8 cellular contexts compared by ENCODE assay signal in genomic region chr1:207848234-207848633, GRCh38.
DNase-seq lines count a peak whose midpoint lies in the region; ATAC-seq and TF ChIP-seq lines count a peak whose summit lies in the region.

No MANE protein-coding gene starts in this region.

- intact Hi-C loops in colonic mucosa (cut with DNase I), result no loop called here

- no peak overlapping the region for H2BK15ac ChIP-seq in H9 (ENCODE audit: low read depth, low read length)

- H2AK5ac ChIP-seq in H9 (ENCODE audit: insufficient read length, low read length), result no peak overlapping the region

- H3K4me3 Mint-ChIP-seq in H9, result no peak overlapping the region

- H3K9ac ChIP-seq in BLaER1 (no peak overlapping the region), colonic mucosa (ENCODE audit: low read depth in 2 of 2, low read length in 2 of 2) (peak overlapping the region in 1 of 2 donors; percentile 52), H9 (ENCODE audit: extremely low read depth, insufficient read length, low read length) (no peak overlapping the region)

- no peak overlapping the region for H2BK120ac ChIP-seq in H9 (ENCODE audit: low read depth, low read length, poor library complexity, severe bottlenecking)

- H3K4me1 ChIP-seq in BLaER1 (peaks cover 32% of the 10 kb centered on the region), colonic mucosa (no peaks in the 10 kb centered on the region), muscle layer of duodenum (ENCODE audit: control insufficient read depth in 1 of 2, insufficient read depth in 2 of 2, low read length in 2 of 2) (peaks cover 17 to 65% of the 10 kb centered on the region in 2 donors), H9 (ENCODE audit: insufficient read depth, low read length) (no peaks in the 10 kb centered on the region; the same call in 1 of the 2 replicates)

- no peak overlapping the region for H4K5ac ChIP-seq in H9 (ENCODE audit: insufficient read length, low read depth, low read length)

- no peaks in the 10 kb centered on the region for H3K27me3 Mint-ChIP-seq in H9 (ENCODE audit: low read depth)

- 0 out of 2 replicates have a peak overlapping the region, but pooled peaks have one; percentile 24 for H3K27ac ChIP-seq in BLaER1
- peak overlapping the region; percentile 43 for H3K27ac ChIP-seq in colonic mucosa
- peak overlapping the region; percentile 62 for H3K27ac ChIP-seq in muscle layer of duodenum (ENCODE audit: low read length)
- H3K27ac ChIP-seq in H9 (ENCODE audit: insufficient read length, low read depth, low read length), result no peak overlapping the region

- H3K9me3 Mint-ChIP-seq in H9, result no peaks in the 10 kb centered on the region

- DNase-seq in RKO (ENCODE audit: low spot score), result peak; percentile 15
- DNase-seq in colonic mucosa, result peak; percentile 88
- DNase-seq in occipital lobe (lab: John Stamatoyannopoulos, UW), result no peak
- DNase-seq in H9, result no peak

- no peak overlapping the region for H2BK12ac ChIP-seq in H9 (ENCODE audit: insufficient read length, low read depth, low read length)

- no peak overlapping the region for H4K8ac ChIP-seq in H9 (replicated peaks; ENCODE audit: insufficient read length, low read depth, low read length)

- no peak overlapping the region for H3K23ac ChIP-seq in H9 (ENCODE audit: insufficient read length, low read depth, low read length)

- H3K4ac ChIP-seq in H9 (ENCODE audit: low read depth, low read length), result no peak overlapping the region

- no CpG with 5 or more reads among the region's 5 CpGs for whole genome bisulfite sequencing in H9 (ENCODE audit: extremely low coverage, insufficient read length, low lambda C conversion rate)

- no peaks in the 10 kb centered on the region for H3K27me3 ChIP-seq in BLaER1
- no peaks in the 10 kb centered on the region for H3K27me3 ChIP-seq in colonic mucosa
- H3K27me3 ChIP-seq in muscle layer of duodenum (ENCODE audit: low read depth, low read length), result no peaks in the 10 kb centered on the region
- no peaks in the 10 kb centered on the region for H3K27me3 ChIP-seq in H9 (ENCODE audit: insufficient read depth, low read length)

- H3K36me3 ChIP-seq in BLaER1, result peaks cover 21% of the 10 kb centered on the region
- no peaks in the 10 kb centered on the region for H3K36me3 ChIP-seq in colonic mucosa
- H3K36me3 ChIP-seq in muscle layer of duodenum (ENCODE audit: control insufficient read depth in 1 of 2, insufficient read depth in 2 of 2, low read length in 2 of 2), result peaks cover 0 to 4% of the 10 kb centered on the region in 2 donors

- H3K27ac Mint-ChIP-seq in H9, result no peak overlapping the region

- no peaks in the 10 kb centered on the region for H3K9me3 ChIP-seq in BLaER1
- no peaks in the 10 kb centered on the region for H3K9me3 ChIP-seq in colonic mucosa
- H3K9me3 ChIP-seq in muscle layer of duodenum (ENCODE audit: control insufficient read depth in 1 of 2, low read length in 2 of 2), result no peaks in the 10 kb centered on the region
- H3K9me3 ChIP-seq in H9 (ENCODE audit: control insufficient read depth, low read depth, low read length), result no peaks in the 10 kb centered on the region

- no peak overlapping the region for H3K14ac ChIP-seq in H9 (ENCODE audit: insufficient read depth, low read length)

- peak overlapping the region; percentile 72 for H3K4me2 ChIP-seq in BLaER1
- H3K4me2 ChIP-seq in H9 (ENCODE audit: insufficient read depth, insufficient read length, low read length), result no peak overlapping the region

- H3K56ac ChIP-seq in H9 (ENCODE audit: insufficient read length, low read depth, low read length), result no peak overlapping the region

- no peak overlapping the region for H2BK20ac ChIP-seq in H9 (ENCODE audit: low read depth, low read length, poor library complexity, severe bottlenecking)

- TF ChIP-seq CTCF in colonic mucosa (IDR thresholded peaks at IDR 0.05) (no peak), H9 (conservative IDR thresholded peaks at IDR 0.05) (no peak)

- H4K20me1 ChIP-seq in BLaER1, result peaks cover 89% of the 10 kb centered on the region
- H4K20me1 ChIP-seq in H9 (ENCODE audit: control insufficient read depth, insufficient read depth, insufficient read length), result no peaks in the 10 kb centered on the region

- no peaks in the 10 kb centered on the region for H3K79me2 ChIP-seq in H9 (ENCODE audit: insufficient read depth, low read length)

- H3K4me3 ChIP-seq in BLaER1 (no peak overlapping the region), colonic mucosa (no peak overlapping the region), muscle layer of duodenum (ENCODE audit: low read depth in 1 of 2, low read length in 2 of 2) (no peak overlapping the region)

- H3K18ac ChIP-seq in H9 (ENCODE audit: insufficient read length, low read depth, low read length), result no peak overlapping the region

- H3K79me1 ChIP-seq in H9 (ENCODE audit: insufficient read depth, low read depth, low read length, poor library complexity, severe bottlenecking), result no peaks in the 10 kb centered on the region

- ATAC-seq in GM21737 (IDR thresholded peaks at IDR 0.05; ENCODE audit: unreplicated experiment) (peak; percentile 45), HG03439 (IDR thresholded peaks at IDR 0.05; ENCODE audit: unreplicated experiment) (no peak)

- H3K4me1 Mint-ChIP-seq in H9, result peaks cover 4 to 7% of the 10 kb centered on the region in 2 experiments; a peak in 3 of 4 replicates

- no peak overlapping the region for H2AFZ ChIP-seq in H9 (ENCODE audit: low read length)

- no peaks in the 10 kb centered on the region for H3K23me2 ChIP-seq in H9 (ENCODE audit: insufficient read length, low read depth, low read length, poor library complexity, severe bottlenecking)

- H3K36me3 Mint-ChIP-seq in H9 (ENCODE audit: insufficient read depth in 1 of 3, low read depth in 3 of 3), result no peaks in the 10 kb centered on the region

- no peak overlapping the region for H4K91ac ChIP-seq in H9 (ENCODE audit: insufficient read length, low read depth, low read length)

- H2BK5ac ChIP-seq in H9 (ENCODE audit: insufficient read length, low read length), result no peak overlapping the region

- no peak overlapping the region for H3T11ph ChIP-seq in H9 (ENCODE audit: low read length)

Comparison
In these comparisons a context has a peak if more than half of its experiments do, and no peak if none do; other contexts are left out.
1. DNase-seq: peak in RKO (single experiment) and colonic mucosa (single experiment); none in occipital lobe (single experiment) and H9 (single experiment).